8 cellular contexts compared by ENCODE assay signal in the genomic region with DNA sequence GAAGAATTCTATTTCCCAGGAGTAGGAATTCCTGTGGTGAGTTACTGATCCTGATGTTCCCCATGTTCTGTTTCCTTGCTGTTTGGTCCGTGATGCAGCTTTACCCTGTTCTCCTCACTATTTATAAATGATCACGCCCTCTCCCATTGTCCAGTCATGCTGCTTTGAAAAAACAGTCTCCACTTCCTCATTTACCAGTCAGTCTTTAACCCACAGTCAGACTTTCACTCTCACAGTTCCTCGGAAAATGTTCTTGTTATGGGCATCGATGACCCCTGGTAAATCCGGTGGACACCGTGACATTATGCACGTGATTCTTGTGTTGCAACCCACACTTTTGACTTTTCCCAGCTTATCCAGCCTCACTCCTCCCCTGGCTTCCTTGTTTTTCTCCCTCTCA. TPM values are rescaled to one million over a fixed set of nuclear protein-coding genes. Genes with fewer than 3 reads are reported as not detected.
DNase-seq lines count a peak whose midpoint lies in the region; ATAC-seq and TF ChIP-seq lines count a peak whose summit lies in the region.

No MANE protein-coding gene starts in this region.

- no peaks in the 10 kb centered on the region for H3K27me3 ChIP-seq in OCI-LY3 (ENCODE audit: low read depth, low read length)
- no peaks in the 10 kb centered on the region for H3K27me3 ChIP-seq in CD4-positive, alpha-beta T cell (ENCODE audit: control insufficient read depth, insufficient read depth, low read length)

- no peak overlapping the region for H3K27ac Mint-ChIP-seq in CD4-positive, alpha-beta T cell

- H3K36me3 Mint-ChIP-seq in CD4-positive, alpha-beta T cell (ENCODE audit: low read depth), result no peaks in the 10 kb centered on the region

- CTCF ChIA-PET in CD4-positive, alpha-beta T cell (lab: Charles Lee), result no interaction called here

- H3K36me3 ChIP-seq in OCI-LY3 (replicated peaks; ENCODE audit: low read depth, low read length), result no peaks in the 10 kb centered on the region

- ATAC-seq in GM18867 (IDR thresholded peaks at IDR 0.05; ENCODE audit: unreplicated experiment) (peak; percentile 99), HG02798 (IDR thresholded peaks at IDR 0.05; ENCODE audit: poor library complexity, unreplicated experiment) (peak; percentile 94)
- no peak for ATAC-seq in CD4-positive, alpha-beta T cell (ENCODE audit: poor library complexity)

- H3K9me3 Mint-ChIP-seq in CD4-positive, alpha-beta T cell, result no peaks in the 10 kb centered on the region

- no peak overlapping the region for H3K9ac ChIP-seq in OCI-LY3 (ENCODE audit: low read length)

- H3K9me3 ChIP-seq in OCI-LY3 (ENCODE audit: insufficient read depth, low read length), result no peaks in the 10 kb centered on the region
- no peaks in the 10 kb centered on the region for H3K9me3 ChIP-seq in CD4-positive, alpha-beta T cell (ENCODE audit: control insufficient read depth, low read length)

- H3K4me3 Mint-ChIP-seq in CD4-positive, alpha-beta T cell, result no peak overlapping the region

- no peak for TF ChIP-seq CTCF in OCI-LY3 (IDR thresholded peaks at IDR 0.05; ENCODE audit: low read depth, low read length)
- no peak for TF ChIP-seq CTCF in CD4-positive, alpha-beta T cell (IDR thresholded peaks at IDR 0.05)

- H3K4me1 ChIP-seq in OCI-LY3 (ENCODE audit: low read length), result peaks cover 44% of the 10 kb centered on the region

- H3K27ac ChIP-seq in OCI-LY3 (ENCODE audit: low read length), result no peak overlapping the region; the same call in 1 of the 2 replicates
- no peak overlapping the region for H3K27ac ChIP-seq in CD4-positive, alpha-beta T cell (ENCODE audit: low read depth, low read length)

- DNase-seq in medulla oblongata (ENCODE audit: extremely low spot score) (peak; percentile 88), NCI-H226 (no peak), NCI-H187 treated with DMSO at 0.1 percent for 48 hours (lab: John Stamatoyannopoulos, UW) (no peak), NCI-H524 (lab: John Stamatoyannopoulos, UW) (no peak)
- DNase-seq in CD4-positive, alpha-beta T cell, result no peak

- no peaks in the 10 kb centered on the region for H3K4me1 Mint-ChIP-seq in CD4-positive, alpha-beta T cell (ENCODE audit: low read depth)

- H2AFZ ChIP-seq in OCI-LY3 (ENCODE audit: low read depth, low read length), result no peak overlapping the region

- peak overlapping the region; percentile 32 for H3K4me3 ChIP-seq in OCI-LY3 (ENCODE audit: low read length)

- H4K20me1 ChIP-seq in OCI-LY3 (ENCODE audit: insufficient read depth, low read length), result no peaks in the 10 kb centered on the region

- H3K79me2 ChIP-seq in OCI-LY3 (ENCODE audit: low read length), result no peaks in the 10 kb centered on the region

- peak overlapping the region; percentile 62 for H3K4me2 ChIP-seq in OCI-LY3 (ENCODE audit: low read length)

- POLR2A ChIA-PET in CD4-positive, alpha-beta T cell (lab: Charles Lee), result no interaction called here

- peaks cover 32% of the 10 kb centered on the region for H3K27me3 Mint-ChIP-seq in CD4-positive, alpha-beta T cell

- intact Hi-C loops in CD4-positive, alpha-beta T cell (cut with DNase I, micrococcal nuclease), result no loop called here

RNA-seq across cellular contexts. Expression of a gene that starts 14.4 kb away (rescaled TPM):
- total RNA-seq in CD4-positive, alpha-beta T cell, result under 1 TPM in 1 of 2 experiments, not detected in 1; 0.08 TPM
